In genomic region chr10:84348860-84349259, GRCh38 we compare ENCODE assay signal across 12 cellular contexts. TPM values are rescaled to one million over a fixed set of nuclear protein-coding genes. Genes with fewer than 3 reads are reported as not detected.
DNase-seq lines count a peak whose midpoint lies in the region; ATAC-seq and TF ChIP-seq lines count a peak whose summit lies in the region.
"Had no signal": no experiment of that assay in that cellular context is flagged by ENCODE, and none has a peak within 500 bp of the region (broad histone marks: within the 10 kb centered on the region; RNA-seq: fewer than 3 reads in every experiment).

No MANE protein-coding gene starts in this region.

- H4K20me1 ChIP-seq in PC-9 (ENCODE audit: insufficient read depth) = 0 out of 2 replicates have a peak, but pooled peaks cover 9% of the 10 kb centered on the region

- no peaks in the 10 kb centered on the region for H3K36me3 ChIP-seq in PC-9 (ENCODE audit: low read depth)

- ATAC-seq in HG02623 (IDR thresholded peaks at IDR 0.05; ENCODE audit: unreplicated experiment) = no peak
- ATAC-seq in activated CD8-positive, alpha-beta T cell treated with anti-CD3 and anti-CD28 coated beads for 36 hours = no peak
- ATAC-seq: activated naive CD4-positive, alpha-beta T cell treated with anti-CD3 and anti-CD28 coated beads, Interleukin-2, amount 50 U/mL, for 72 hours had no signal

- H3K27me3 Mint-ChIP-seq in osteocyte (ENCODE audit: unreplicated experiment) = no peaks in the 10 kb centered on the region
- H3K27me3 Mint-ChIP-seq in immature natural killer cell (ENCODE audit: low read depth in 3 of 3) = no peaks in the 10 kb centered on the region
- no peaks in the 10 kb centered on the region for H3K27me3 Mint-ChIP-seq in activated CD8-positive, alpha-beta T cell treated with anti-CD3 and anti-CD28 coated beads for 36 hours
- H3K27me3 Mint-ChIP-seq: activated CD4-positive, alpha-beta T cell treated with anti-CD3 and anti-CD28 coated beads, Interleukin-2, amount 10 ng/mL, durations not matched to agents 24 days and 14 days had no signal

- no peaks in the 10 kb centered on the region; the same call in 1 of the 2 replicates for H3F3A ChIP-seq in PC-9 (ENCODE audit: insufficient read depth, low read depth)

- H3K4me2 ChIP-seq in PC-9 = no peak overlapping the region

- intact Hi-C loops in PC-9 (cut with micrococcal nuclease; ENCODE audit: unreplicated experiment) = no loop called here
- intact Hi-C loops in activated CD8-positive, alpha-beta T cell treated with anti-CD3 and anti-CD28 coated beads for 36 hours (cut with micrococcal nuclease) = no loop called here

- peaks cover 31% of the 10 kb centered on the region for H3K4me1 Mint-ChIP-seq in osteocyte (ENCODE audit: unreplicated experiment)
- H3K4me1 Mint-ChIP-seq in immature natural killer cell = peaks cover 49 to 58% of the 10 kb centered on the region in 2 donors
- peaks cover 51% of the 10 kb centered on the region for H3K4me1 Mint-ChIP-seq in activated CD8-positive, alpha-beta T cell treated with anti-CD3 and anti-CD28 coated beads for 36 hours (ENCODE audit: low read depth)

- H3K27ac Mint-ChIP-seq in osteocyte (ENCODE audit: unreplicated experiment) = peak overlapping the region; percentile 74
- peak overlapping the region in 2 of 6 donors; percentile 52 to 58 for H3K27ac Mint-ChIP-seq in immature natural killer cell
- H3K27ac Mint-ChIP-seq in activated CD8-positive, alpha-beta T cell treated with anti-CD3 and anti-CD28 coated beads for 36 hours = no peak overlapping the region
- H3K27ac Mint-ChIP-seq: activated CD4-positive, alpha-beta T cell treated with anti-CD3 and anti-CD28 coated beads, Interleukin-2, amount 10 ng/mL, durations not matched to agents 24 days and 14 days; CD14-positive monocyte had no signal

- no peak overlapping the region for H3K4me3 Mint-ChIP-seq in osteocyte (ENCODE audit: unreplicated experiment)
- no peak overlapping the region for H3K4me3 Mint-ChIP-seq in immature natural killer cell
- no peak overlapping the region for H3K4me3 Mint-ChIP-seq in activated CD8-positive, alpha-beta T cell treated with anti-CD3 and anti-CD28 coated beads for 36 hours
- H3K4me3 Mint-ChIP-seq: activated CD4-positive, alpha-beta T cell treated with anti-CD3 and anti-CD28 coated beads, Interleukin-2, amount 10 ng/mL, durations not matched to agents 24 days and 14 days; CD14-positive monocyte had no signal

- CTCF ChIA-PET in PC-9 (lab: Charles Lee) = no interaction called here
- CTCF ChIA-PET in activated CD8-positive, alpha-beta T cell treated with anti-CD3 and anti-CD28 coated beads for 36 hours (lab: Charles Lee) = interaction anchor here (0.6 to 18.4 kb wide), 5 partner anchors 12 to 188 kb away, joined by 3 to 184 read pairs (median 63); partner anchors contain the start of gene CCSER2

- H2AFZ ChIP-seq in PC-9 = no peak overlapping the region

- H3K36me3 Mint-ChIP-seq in osteocyte (ENCODE audit: unreplicated experiment) = no peaks in the 10 kb centered on the region
- H3K36me3 Mint-ChIP-seq in immature natural killer cell = no peaks in the 10 kb centered on the region
- H3K36me3 Mint-ChIP-seq in activated CD8-positive, alpha-beta T cell treated with anti-CD3 and anti-CD28 coated beads for 36 hours (ENCODE audit: low read depth) = peaks cover 20% of the 10 kb centered on the region

- H3K27ac ChIP-seq in PC-9 = peak overlapping the region; percentile 32; the same call in 1 of the 2 replicates

- H3K4me1 ChIP-seq in PC-9 (replicated peaks; ENCODE audit: insufficient read depth) = peaks cover 10% of the 10 kb centered on the region

- H3K27me3 ChIP-seq in PC-9 (ENCODE audit: insufficient read depth, low read depth) = no peaks in the 10 kb centered on the region

- H3K9me2 ChIP-seq in PC-9 (ENCODE audit: insufficient read depth) = no peaks in the 10 kb centered on the region

- TF ChIP-seq CTCF in PC-9 (conservative IDR thresholded peaks at IDR 0.05) (no peak), epithelial cell of esophagus (IDR thresholded peaks at IDR 0.05; ENCODE audit: insufficient read depth, low read depth, low read length, missing control alignments) (no peak), osteocyte (IDR thresholded peaks at IDR 0.05) (no peak)
- TF ChIP-seq CTCF in activated CD8-positive, alpha-beta T cell treated with anti-CD3 and anti-CD28 coated beads for 36 hours (IDR thresholded peaks at IDR 0.05) = no peak

- H3K9me3 Mint-ChIP-seq in osteocyte (ENCODE audit: unreplicated experiment) (no peaks in the 10 kb centered on the region), immature natural killer cell (no peaks in the 10 kb centered on the region)
- no peaks in the 10 kb centered on the region for H3K9me3 Mint-ChIP-seq in activated CD8-positive, alpha-beta T cell treated with anti-CD3 and anti-CD28 coated beads for 36 hours
- H3K9me3 Mint-ChIP-seq: activated CD4-positive, alpha-beta T cell treated with anti-CD3 and anti-CD28 coated beads, Interleukin-2, amount 10 ng/mL, durations not matched to agents 24 days and 14 days; activated naive CD4-positive, alpha-beta T cell treated with anti-CD3 and anti-CD28 coated beads, Interleukin-2, amount 50 U/mL, for 72 hours had no signal

- POLR2A ChIA-PET in PC-9 (lab: Charles Lee; ENCODE audit: unreplicated experiment) = no interaction called here
- POLR2A ChIA-PET in activated CD8-positive, alpha-beta T cell treated with anti-CD3 and anti-CD28 coated beads for 36 hours (lab: Charles Lee) = no interaction called here

- peak; percentile 42 for DNase-seq in AG08396 (ENCODE audit: low spot score)
- DNase-seq in PC-9 = no peak
- peak; percentile 24 for DNase-seq in epithelial cell of esophagus (ENCODE audit: low read depth)
- DNase-seq in osteocyte (ENCODE audit: extremely low spot score, unreplicated experiment) = no peak
- DNase-seq in immature natural killer cell = no peak
- DNase-seq in SKM-1 (lab: John Stamatoyannopoulos, UW; ENCODE audit: unreplicated experiment) = no peak
- no peak for DNase-seq in activated CD8-positive, alpha-beta T cell treated with anti-CD3 and anti-CD28 coated beads for 36 hours
- DNase-seq: activated CD4-positive, alpha-beta T cell treated with anti-CD3 and anti-CD28 coated beads, Interleukin-2, amount 10 ng/mL, durations not matched to agents 24 days and 14 days; NCI-H2171 had no signal

- H3K4me3 ChIP-seq in PC-9 (no peak overlapping the region), epithelial cell of esophagus (ENCODE audit: low read length) (no peak overlapping the region)

- no TSS peak for BruUV-seq in PC-9 (replicated peaks; lab: Mats Ljungman, UMichigan)

- peaks cover 34% of the 10 kb centered on the region for H3K79me2 ChIP-seq in PC-9 (ENCODE audit: low read depth)

- no peaks in the 10 kb centered on the region for H3K9me3 ChIP-seq in PC-9 (ENCODE audit: insufficient read depth, low read depth)

RNA-seq across cellular contexts. Expression of gene CCSER2, which starts 20.5 kb away (rescaled TPM):
- total RNA-seq in PC-9 (2021) (42.2 and 56.6 TPM in 2 replicates), osteocyte (66.8 and 70.3 TPM in 2 replicates)
- 100 to 1,000 TPM in 2 of 3 donors, 10 to 100 TPM in 1; 81.3 to 118 (median 103) TPM for polyA plus RNA-seq in immature natural killer cell
- 10 to 100 TPM; 56.9 to 57.5 TPM for total RNA-seq in activated CD8-positive, alpha-beta T cell treated with anti-CD3 and anti-CD28 coated beads for 36 hours

Comparison
In these comparisons a context has a peak if more than half of its experiments do, and no peak if none do; other contexts are left out.
1. DNase-seq: peak in AG08396 (single experiment) and epithelial cell of esophagus (single experiment); none in PC-9 (0 of 2), osteocyte (single experiment), immature natural killer cell (0 of 3), SKM-1 (single experiment) and activated CD8-positive, alpha-beta T cell treated with anti-CD3 and anti-CD28 coated beads for 36 hours (single experiment).